In the genomic region with DNA sequence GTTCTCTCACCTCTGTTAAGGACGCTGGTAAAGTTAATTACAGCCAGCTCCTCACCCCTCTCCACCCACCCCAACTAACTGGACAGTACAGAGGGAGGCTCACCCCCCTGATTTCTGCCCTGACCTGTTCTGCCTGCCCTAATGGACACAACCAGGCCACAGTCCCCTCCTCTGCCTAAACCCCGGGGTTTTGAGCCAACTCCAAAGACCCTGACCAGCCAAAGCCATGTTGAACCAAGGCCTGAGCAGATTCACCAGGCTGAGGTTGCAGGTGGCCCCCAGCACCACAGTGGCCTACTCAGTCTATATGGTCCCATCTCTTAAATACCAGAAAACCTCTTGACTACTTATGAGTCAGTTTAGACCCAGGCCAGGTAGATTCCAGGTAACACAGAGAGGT, we compare ENCODE assay signal across 29 cellular contexts. TPM values are rescaled to one million over a fixed set of nuclear protein-coding genes. Genes with fewer than 3 reads are reported as not detected.
"Had no signal": no experiment of that assay in that cellular context is flagged by ENCODE, and none has a peak within 500 bp of the region (broad histone marks: within the 10 kb centered on the region; RNA-seq: fewer than 3 reads in every experiment).

No MANE protein-coding gene starts in this region.

- H3K27me3 ChIP-seq: neural progenitor cell, ovary, right lobe of liver, spleen, thyroid gland, tibial nerve, upper lobe of left lung, vagina had no signal

- H3K4me1 ChIP-seq: neural progenitor cell, psoas muscle, tibial nerve, vagina had no signal

- ATAC-seq: naive thymus-derived CD4-positive, alpha-beta T cell; natural killer cell; psoas muscle; right cardiac atrium; right lobe of liver; stimulated activated memory B cell treated with anti-CD40 and anti-IgM and Interleukin-4, amounts not matched to agents 10 μg/mL and 1 μg/mL and 100 μg/mL, for 72 hours; stimulated activated naive CD8-positive, alpha-beta T cell treated with anti-CD3 and anti-CD28 coated beads, Interleukin-15, amount 100 ng/mL, for 72 hours; stimulated activated naive CD8-positive, alpha-beta T cell treated with anti-CD3 and anti-CD28 coated beads, Interleukin-15, Interleukin-2, amounts not matched to agents 100 U/mL and 50 U/mL, for 24 hours had no signal

- H3K4me3 ChIP-seq: neural progenitor cell, ovary, psoas muscle, right lobe of liver, skin epidermis, smooth muscle cell, spleen, thoracic aorta, thyroid gland, tibial nerve, upper lobe of left lung, vagina had no signal

- H3K36me3 ChIP-seq: neural progenitor cell, ovary, right lobe of liver, spleen, thoracic aorta, thyroid gland, tibial nerve, upper lobe of left lung, vagina had no signal

- H3K9me3 ChIP-seq: ovary, psoas muscle, right lobe of liver, spleen, thoracic aorta, thyroid gland, tibial nerve, upper lobe of left lung, vagina had no signal

- DNase-seq: naive thymus-derived CD4-positive, alpha-beta T cell; natural killer cell; occipital lobe; ovary; posterior cingulate gyrus; psoas muscle; right cardiac atrium; spleen; stimulated activated CD4-positive, alpha-beta T cell treated with anti-CD3 and anti-CD28 coated beads, Interleukin-12 subunit alpha, Interleukin-12 subunit beta, amount 100 ng/mL, for 4 hours; stimulated activated CD4-positive, alpha-beta T cell treated with anti-CD3 and anti-CD28 coated beads, Interleukin-1b, Interleukin-23, amount 100 ng/mL, for 48 hours; stimulated activated CD4-positive, alpha-beta T cell treated with anti-CD3 and anti-CD28 coated beads, Interleukin-4, amount 100 ng/mL, for 1 hour; stimulated activated CD4-positive, alpha-beta T cell treated with anti-CD3 and anti-CD28 coated beads, Interleukin-4, amount 100 ng/mL, for 4 hours; stimulated activated CD8-positive, alpha-beta memory T cell treated with anti-CD3 and anti-CD28 coated beads, Interleukin-4, amount 100 ng/mL, for 48 hours; stimulated activated naive CD4-positive, alpha-beta T cell; stimulated activated naive CD8-positive, alpha-beta T cell treated with anti-CD3 and anti-CD28 coated beads, Interleukin-15, amount 100 ng/mL, for 72 hours; stimulated activated naive CD8-positive, alpha-beta T cell treated with anti-CD3 and anti-CD28 coated beads, Interleukin-15, Interleukin-2, amounts not matched to agents 100 U/mL and 50 U/mL, for 24 hours; substantia nigra; thyroid gland; trophoblast cell had no signal

- H3K27ac ChIP-seq: neural progenitor cell, ovary, parathyroid adenoma, psoas muscle, right lobe of liver, skin epidermis, thoracic aorta, thyroid gland, tibial nerve, upper lobe of left lung, vagina had no signal

RNA-seq across cellular contexts. Expression of gene MAFB, which starts 49.1 kb away (rescaled TPM):
- polyA plus RNA-seq: naive thymus-derived CD4-positive, alpha-beta T cell had no signal
